8 cellular contexts compared by ENCODE assay signal in the genomic region with DNA sequence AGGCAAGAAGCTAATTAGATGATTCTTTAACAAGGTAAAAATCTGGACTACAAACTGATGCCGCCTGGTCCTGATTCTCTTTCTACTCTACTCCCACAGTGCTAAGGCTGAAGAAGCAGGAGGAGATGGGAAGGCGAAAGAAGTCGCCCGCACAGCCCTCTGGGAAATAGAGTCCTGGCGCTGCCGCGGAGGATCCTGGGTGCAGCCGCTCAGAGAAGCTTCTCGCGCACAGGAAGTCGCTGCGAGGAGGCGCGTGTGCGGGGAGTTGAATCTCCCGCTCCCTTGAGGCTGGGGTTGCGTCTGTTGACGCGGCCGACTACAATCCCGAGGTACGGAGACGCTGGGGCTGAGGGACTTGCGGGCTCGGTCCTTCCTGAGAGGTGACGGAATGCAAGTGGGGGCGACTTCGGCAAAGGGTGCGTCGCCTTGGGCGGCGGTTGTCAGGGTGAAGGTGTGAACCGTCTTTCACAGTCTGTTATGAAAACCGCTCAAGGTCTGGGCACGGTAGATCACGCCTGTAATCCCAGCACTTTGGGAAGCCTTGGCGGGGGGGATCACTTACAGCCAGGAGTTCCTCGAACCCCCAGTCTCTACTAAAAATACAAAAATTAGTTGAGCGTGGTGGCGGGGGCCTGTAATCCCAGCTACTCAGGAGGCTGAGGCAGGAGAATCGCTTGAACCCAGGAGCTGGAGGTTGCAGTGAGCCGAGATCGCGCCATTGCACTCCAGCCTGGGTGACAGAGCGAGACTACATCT. TPM values are rescaled to one million over a fixed set of nuclear protein-coding genes. Genes with fewer than 3 reads are reported as not detected.
A peak's percentile ranks its signal among the peaks of the same experiment; 100 is the strongest.
DNase-seq lines count a peak whose midpoint lies in the region; ATAC-seq and TF ChIP-seq lines count a peak whose summit lies in the region.

A gene (plus strand): TSS at position 212 of the 756 bp plus-strand sequence. CDS start 5,078 bp downstream, outside the sequence.

- DNase-seq in EH (ENCODE audit: low read depth): peak; percentile 97
- peak; percentile 95 to 97 for DNase-seq in SJCRH30
- DNase-seq in activated naive CD4-positive, alpha-beta T cell (lab: John Stamatoyannopoulos, UW): peak; percentile 69 to 86 (median 76)
- peak; percentile 88 for DNase-seq in germinal center (ENCODE audit: low spot score)
- DNase-seq in osteoblast (ENCODE audit: insufficient read length, low spot score, missing footprints): peak; percentile 98

- H3K27ac ChIP-seq in KOPT-K1 (ENCODE audit: low read depth, low read length, poor library complexity, severe bottlenecking): peak within 1 kb of the TSS; percentile 84
- H3K27ac ChIP-seq in SJCRH30: peak within 1 kb of the TSS; percentile 29
- peak within 1 kb of the TSS; percentile 99 for H3K27ac ChIP-seq in osteoblast (ENCODE audit: low read depth, low read length)
- peak within 1 kb of the TSS; percentile 83 for H3K27ac ChIP-seq in thymus (ENCODE audit: low read depth)

- TF ChIP-seq CTCF in osteoblast (IDR thresholded peaks at IDR 0.05; ENCODE audit: extremely low read depth, low read depth, low read length): no peak

- peaks cover 85% of the 10 kb centered on the region for H3K79me2 ChIP-seq in osteoblast (ENCODE audit: insufficient read depth, low read length)

- WGBS in thymus: 13% methylated on average over 45 of the region's 45 CpGs

- H3K9me3 ChIP-seq in KOPT-K1 (ENCODE audit: insufficient read depth, low read length, poor library complexity, severe bottlenecking): no peaks in the 10 kb centered on the region
- H3K9me3 ChIP-seq in SJCRH30 (replicated peaks): no peaks in the 10 kb centered on the region
- H3K9me3 ChIP-seq in osteoblast (ENCODE audit: low read depth, low read length): no peaks in the 10 kb centered on the region
- H3K9me3 ChIP-seq in thymus (ENCODE audit: control insufficient read depth): peaks cover 1% of the 10 kb centered on the region

- peak within 1 kb of the TSS; percentile 98 for H2AFZ ChIP-seq in osteoblast (ENCODE audit: low read length)

- H3K4me3 ChIP-seq in SJCRH30 (peak within 1 kb of the TSS; percentile 87), osteoblast (ENCODE audit: insufficient read depth, low read length) (peak within 1 kb of the TSS; percentile 100), thymus (ENCODE audit: low read length) (peak within 1 kb of the TSS; percentile 78)

- H3K36me3 ChIP-seq in KOPT-K1 (ENCODE audit: insufficient read depth, low read length): peaks cover 20% of the 10 kb centered on the region
- peaks cover 10% of the 10 kb centered on the region for H3K36me3 ChIP-seq in SJCRH30
- H3K36me3 ChIP-seq in osteoblast (ENCODE audit: insufficient read depth, low read length): peaks cover 3% of the 10 kb centered on the region
- H3K36me3 ChIP-seq in thymus (ENCODE audit: control insufficient read depth, insufficient read depth): peaks cover 8% of the 10 kb centered on the region

- H4K20me1 ChIP-seq in osteoblast (ENCODE audit: insufficient read depth, low read length): peaks cover 27% of the 10 kb centered on the region

- H3K27me3 ChIP-seq in SJCRH30: no peaks in the 10 kb centered on the region
- no peaks in the 10 kb centered on the region for H3K27me3 ChIP-seq in osteoblast (ENCODE audit: insufficient read depth, low read length)
- H3K27me3 ChIP-seq in thymus (ENCODE audit: control insufficient read depth, insufficient read depth): no peaks in the 10 kb centered on the region

- H3K4me2 ChIP-seq in osteoblast (ENCODE audit: insufficient read depth, low read length): peak within 1 kb of the TSS; percentile 98

- H3K4me1 ChIP-seq in SJCRH30: no peaks in the 10 kb centered on the region
- peaks cover 17% of the 10 kb centered on the region for H3K4me1 ChIP-seq in osteoblast (ENCODE audit: insufficient read depth, low read length)
- H3K4me1 ChIP-seq in thymus (ENCODE audit: control insufficient read depth, insufficient read depth, low read length): peaks cover 10% of the 10 kb centered on the region

- peak; percentile 51 for ATAC-seq in GM21737 (IDR thresholded peaks at IDR 0.05; ENCODE audit: unreplicated experiment)

RNA-seq across cellular contexts. Expression of the gene that starts here (rescaled TPM):
- 18.9 and 21.4 TPM in 2 replicates for total RNA-seq in SJCRH30 (2014; rRNA removed; shearing (Covaris generic))
- total RNA-seq in osteoblast: 8.3 and 8.8 TPM in 2 replicates
- polyA plus RNA-seq in thymus: 2.5 TPM

Comparison
In these comparisons a context has a peak if more than half of its experiments do, and no peak if none do; other contexts are left out.
1. Peak in every context shown above with its lines: DNase-seq, ATAC-seq, H3K4me3 ChIP-seq and H3K27ac ChIP-seq.
2. H3K27ac ChIP-seq: peak in every context shown above with its lines; median percentile 99 in osteoblast; 84 in KOPT-K1; 83 in thymus; 29 in SJCRH30.